In genomic region chr10:4596951-4597350, GRCh38 we compare ENCODE assay signal across 34 cellular contexts.
DNase-seq lines count a peak whose midpoint lies in the region; FAIRE-seq and TF ChIP-seq lines count a peak whose summit lies in the region.
"Had no signal": no experiment of that assay in that cellular context is flagged by ENCODE, and none has a peak within 500 bp of the region (broad histone marks: within the 10 kb centered on the region; RNA-seq: fewer than 3 reads in every experiment).

No MANE protein-coding gene starts in this region.

- no peak for TF ChIP-seq EP300 in H1 (IDR thresholded peaks at IDR 0.05; ENCODE audit: borderline replicate concordance in 1 of 2, low read depth in 2 of 2, low read length in 2 of 2)

- no peak overlapping the region for H3K18ac ChIP-seq in H1 (ENCODE audit: extremely low read depth, low read length)

- no peak overlapping the region for H2BK12ac ChIP-seq in H1 (ENCODE audit: low read depth, low read length)

- no peak overlapping the region for H3K27ac ChIP-seq in H1 (ENCODE audit: low read depth, low read length)
- H3K27ac ChIP-seq: C4-2B, coronary artery, gastrocnemius medialis, hepatocyte, HL-60, KMS-11, lower lobe of right lung, skin epidermis, suprapubic skin, upper lobe of left lung, WERI-Rb-1 had no signal

- no peak overlapping the region for H3K27ac Mint-ChIP-seq in HFFc6
- H3K27ac Mint-ChIP-seq in T-helper 2 cell treated with Interferon-gamma antibody and Interleukin-4, amounts not matched to agents 5 μg/mL and 100 μg/mL, for 36 hours, result no peak overlapping the region
- H3K27ac Mint-ChIP-seq: activated CD8-positive, alpha-beta T cell treated with anti-CD3 and anti-CD28 coated beads, Interleukin-2, amount 10 ng/mL, durations not matched to agents 7 days and 5 days; activated naive CD8-positive, alpha-beta T cell treated with anti-CD3 and anti-CD28 coated beads, Interleukin-2, amount 10 ng/mL, durations not matched to agents 7 days and 5 days had no signal

- POLR2A ChIA-PET in H1 (lab: Charles Lee; ENCODE audit: partially characterized antibody), result no interaction called here

- H3K56ac ChIP-seq in H1 (replicated peaks; ENCODE audit: insufficient read length, low read depth, low read length), result no peak overlapping the region

- H3K4me1 ChIP-seq in H1 (replicated peaks in 1 of 4; ENCODE audit: control insufficient read depth in 3 of 4, insufficient read depth in 4 of 4, low read length in 3 of 4), result no peaks in the 10 kb centered on the region
- H3K4me1 ChIP-seq: Caco-2, gastrocnemius medialis, lower lobe of right lung, suprapubic skin, upper lobe of left lung had no signal

- no peaks in the 10 kb centered on the region for H4K20me1 ChIP-seq in H1 (replicated peaks in 1 of 2; ENCODE audit: control insufficient read depth in 1 of 2, insufficient read depth in 2 of 2, low read length in 2 of 2)

- H3K9me3 ChIP-seq in H1 (ENCODE audit: insufficient read depth in 2 of 2, low read depth in 1 of 2, low read length in 1 of 2), result peaks cover 3 to 4% of the 10 kb centered on the region in 2 experiments; a peak in 2 of 4 replicates
- H3K9me3 ChIP-seq: Caco-2, gastrocnemius medialis, lower lobe of right lung, MG63, suprapubic skin had no signal

- no peak overlapping the region for H4K91ac ChIP-seq in H1 (replicated peaks; ENCODE audit: insufficient read length, low read length)

- no peaks in the 10 kb centered on the region for H3K79me2 ChIP-seq in H1 (ENCODE audit: control insufficient read depth in 1 of 2, insufficient read depth in 2 of 2, low read length in 2 of 2)
- H3K79me2 ChIP-seq: hepatocyte had no signal

- TF ChIP-seq RAD21 in H1 (IDR thresholded peaks at IDR 0.05 in 1 of 2, conservative IDR thresholded peaks at IDR 0.05 in 1 of 2; ENCODE audit: low read depth in 2 of 2, low read length in 2 of 2), result no peak

- TF ChIP-seq POLR2A in H1 (IDR thresholded peaks at IDR 0.05; ENCODE audit: control extremely low read depth in 1 of 2, low read depth in 2 of 2, low read length in 2 of 2), result no peak

- no peak overlapping the region for H4K8ac ChIP-seq in H1 (ENCODE audit: extremely low read depth, insufficient read depth, low read length)

- no peak overlapping the region for H3K14ac ChIP-seq in H1 (ENCODE audit: insufficient read length)

- H3K4me3 ChIP-seq in H1 (ENCODE audit: extremely low read depth in 1 of 4, insufficient read depth in 2 of 4, low read depth in 3 of 4, low read length in 4 of 4), result no peak overlapping the region
- H3K4me3 ChIP-seq: coronary artery, gastrocnemius medialis, hepatocyte, lower lobe of right lung, MG63, skin epidermis, suprapubic skin, upper lobe of left lung had no signal

- no peak for FAIRE-seq in H1 (lab: Jason Lieb, UNC)
- FAIRE-seq: H54 had no signal

- 91% methylated on average over 1 of the region's 1 CpG; no CpG with 5 or more reads in 1 of the 2 experiments for WGBS in H1 (ENCODE audit: extremely low coverage in 1 of 2, insufficient coverage in 1 of 2, insufficient read length in 1 of 2, insufficient replicate concordance in 2 of 2, low coverage in 1 of 2, low lambda C conversion rate in 2 of 2, missing lambda C conversion rate in 1 of 2), 2 experiments

- no peak overlapping the region for H3K9ac ChIP-seq in H1 (replicated peaks in 1 of 4; ENCODE audit: extremely low read depth in 1 of 4, low read depth in 3 of 4, low read length in 3 of 4)
- H3K9ac ChIP-seq: KMS-11 had no signal

- H2BK5ac ChIP-seq in H1 (ENCODE audit: low read depth, low read length), result no peak overlapping the region

- no peak overlapping the region for H3K4ac ChIP-seq in H1 (replicated peaks; ENCODE audit: insufficient read length, low read depth, low read length)

- TF ChIP-seq CTCF in HFFc6 (IDR thresholded peaks at IDR 0.05) (no peak), H1 (IDR thresholded peaks at IDR 0.05; ENCODE audit: control extremely low read depth in 1 of 3, insufficient read depth in 1 of 3, low read depth in 1 of 3, low read length in 3 of 3) (no peak), GM20000 (IDR thresholded peaks at IDR 0.05; ENCODE audit: extremely low read depth, missing control alignments) (no peak)

- no peak overlapping the region for H2BK15ac ChIP-seq in H1 (ENCODE audit: low read length)

- CTCF ChIA-PET in H1 (lab: Charles Lee; ENCODE audit: partially characterized antibody), result no interaction called here

- H3K36me3 Mint-ChIP-seq in HFFc6 (ENCODE audit: low read depth), result peaks cover 6% of the 10 kb centered on the region; the same call in 1 of the 2 replicates
- H3K36me3 Mint-ChIP-seq in T-helper 2 cell treated with Interferon-gamma antibody and Interleukin-4, amounts not matched to agents 5 μg/mL and 100 μg/mL, for 36 hours (ENCODE audit: low read depth), result no peaks in the 10 kb centered on the region
- H3K36me3 Mint-ChIP-seq: activated naive CD8-positive, alpha-beta T cell treated with anti-CD3 and anti-CD28 coated beads, Interleukin-2, amount 10 ng/mL, durations not matched to agents 7 days and 5 days had no signal

- no peaks in the 10 kb centered on the region for H3K27me3 Mint-ChIP-seq in HFFc6 (ENCODE audit: insufficient read depth)
- H3K27me3 Mint-ChIP-seq in T-helper 2 cell treated with Interferon-gamma antibody and Interleukin-4, amounts not matched to agents 5 μg/mL and 100 μg/mL, for 36 hours (ENCODE audit: low read depth), result peaks cover 3% of the 10 kb centered on the region

- peak overlapping the region; percentile 69; the same call in 1 of the 2 replicates for H2AFZ ChIP-seq in H1 (ENCODE audit: low read length)
- H2AFZ ChIP-seq: hepatocyte had no signal

- H2BK20ac ChIP-seq in H1 (ENCODE audit: low read length), result no peak overlapping the region

- peaks cover 10% of the 10 kb centered on the region for H3K4me1 Mint-ChIP-seq in HFFc6 (ENCODE audit: low read depth)
- H3K4me1 Mint-ChIP-seq in T-helper 2 cell treated with Interferon-gamma antibody and Interleukin-4, amounts not matched to agents 5 μg/mL and 100 μg/mL, for 36 hours (ENCODE audit: low read depth), result no peaks in the 10 kb centered on the region
- H3K4me1 Mint-ChIP-seq: activated naive CD8-positive, alpha-beta T cell treated with anti-CD3 and anti-CD28 coated beads, Interleukin-2, amount 10 ng/mL, durations not matched to agents 7 days and 5 days; nephron had no signal

- H3K23ac ChIP-seq in H1 (ENCODE audit: insufficient read length), result no peak overlapping the region

- H2AK5ac ChIP-seq in H1 (ENCODE audit: low read depth, low read length), result no peak overlapping the region

- H4K5ac ChIP-seq in H1 (ENCODE audit: insufficient read length, low read depth, low read length), result no peak overlapping the region

- no peaks in the 10 kb centered on the region for H3K27me3 ChIP-seq in H1 (replicated peaks in 1 of 4; ENCODE audit: control insufficient read depth in 3 of 4, extremely low read depth in 1 of 4, insufficient read depth in 3 of 4, low read length in 3 of 4)
- H3K27me3 ChIP-seq: gastrocnemius medialis, hepatocyte, MG63, suprapubic skin, upper lobe of left lung had no signal

- no peak overlapping the region for H2BK120ac ChIP-seq in H1 (replicated peaks; ENCODE audit: low read depth, low read length)

- H3K79me1 ChIP-seq in H1 (ENCODE audit: low read depth, low read length), result no peaks in the 10 kb centered on the region

- DNase-seq in COLO668 (lab: John Stamatoyannopoulos, UW; ENCODE audit: unreplicated experiment), result peak; percentile 18
- peak; percentile 11 for DNase-seq in HFFc6
- no peak for DNase-seq in H1 (ENCODE audit: low read depth in 1 of 2, low spot score in 2 of 2)
- DNase-seq in myocyte (ENCODE audit: low read depth), result peak; percentile 3
- DNase-seq in T-helper 2 cell treated with Interferon-gamma antibody and Interleukin-4, amounts not matched to agents 5 μg/mL and 100 μg/mL, for 36 hours (ENCODE audit: low spot score), result no peak
- no peak for DNase-seq in NCI-H2081 treated with DMSO at 0.1 percent for 48 hours (lab: John Stamatoyannopoulos, UW)
- no peak for DNase-seq in GM20000 (ENCODE audit: low spot score)
- DNase-seq in activated effector memory CD4-positive, alpha-beta T cell treated with anti-CD3 and anti-CD28 coated beads, Interleukin-2, amount 50 U/mL, for 16 hours, result no peak
- DNase-seq: activated CD4-positive, alpha-beta T cell treated with anti-CD3 and anti-CD28 coated beads for 4 hours; activated CD8-positive, alpha-beta T cell treated with anti-CD3 and anti-CD28 coated beads, Interleukin-2, amount 10 ng/mL, durations not matched to agents 7 days and 5 days; activated naive CD8-positive, alpha-beta T cell treated with anti-CD3 and anti-CD28 coated beads, Interleukin-2, amount 10 ng/mL, durations not matched to agents 7 days and 5 days; Caco-2; caudate nucleus; DMS79; gastrocnemius medialis; lower lobe of right lung; MG63; NCI-H1930; NCI-H2227 treated with DMSO at 0.1 percent for 48 hours; NCI-H526; SIG-M5; stimulated activated naive CD4-positive, alpha-beta T cell treated with Interleukin-2 at 50 U/mL for 16 hours; T1000; upper lobe of left lung; WERI-Rb-1 had no signal

- no peaks in the 10 kb centered on the region for H3K23me2 ChIP-seq in H1 (ENCODE audit: low read depth, low read length)

- H3K4me2 ChIP-seq in H1 (ENCODE audit: insufficient read depth in 1 of 2, low read depth in 2 of 2, low read length in 2 of 2), result no peak overlapping the region
- H3K4me2 ChIP-seq: hepatocyte, KMS-11 had no signal

- H3K9me3 Mint-ChIP-seq in HFFc6, result no peaks in the 10 kb centered on the region; the same call in 1 of the 2 replicates
- no peaks in the 10 kb centered on the region for H3K9me3 Mint-ChIP-seq in T-helper 2 cell treated with Interferon-gamma antibody and Interleukin-4, amounts not matched to agents 5 μg/mL and 100 μg/mL, for 36 hours
- H3K9me3 Mint-ChIP-seq: activated naive CD8-positive, alpha-beta T cell treated with anti-CD3 and anti-CD28 coated beads, Interleukin-2, amount 10 ng/mL, durations not matched to agents 7 days and 5 days had no signal

- no peak overlapping the region for H3K4me3 Mint-ChIP-seq in HFFc6
- no peak overlapping the region for H3K4me3 Mint-ChIP-seq in T-helper 2 cell treated with Interferon-gamma antibody and Interleukin-4, amounts not matched to agents 5 μg/mL and 100 μg/mL, for 36 hours
- H3K4me3 Mint-ChIP-seq: activated CD8-positive, alpha-beta T cell treated with anti-CD3 and anti-CD28 coated beads, Interleukin-2, amount 10 ng/mL, durations not matched to agents 7 days and 5 days; activated naive CD8-positive, alpha-beta T cell treated with anti-CD3 and anti-CD28 coated beads, Interleukin-2, amount 10 ng/mL, durations not matched to agents 7 days and 5 days; nephron had no signal

- H3K36me3 ChIP-seq in H1 (ENCODE audit: control insufficient read depth in 2 of 4, insufficient read depth in 4 of 4, low read length in 3 of 4), result no peaks in the 10 kb centered on the region
- H3K36me3 ChIP-seq: gastrocnemius medialis, lower lobe of right lung, MG63, suprapubic skin, upper lobe of left lung, WERI-Rb-1 had no signal

TF ChIP-seq in H1, 55 proteins besides CTCF, POLR2A, EP300 and RAD21 (continues in another document):
- no peak for TF ChIP-seq ATF3 (IDR thresholded peaks at IDR 0.05; ENCODE audit: insufficient read depth, low read depth, low read length)
- TF ChIP-seq SIX5 (IDR thresholded peaks at IDR 0.05; ENCODE audit: low read depth, low read length), result no peak
- no peak for TF ChIP-seq ASH2L (IDR thresholded peaks at IDR 0.05; ENCODE audit: low read length)

Comparison
In these comparisons a context has a peak if more than half of its experiments do, and no peak if none do; other contexts are left out.
1. DNase-seq: peak in COLO668 (single experiment), HFFc6 (single experiment) and myocyte (single experiment); none in H1 (0 of 2), T-helper 2 cell treated with Interferon-gamma antibody and Interleukin-4, amounts not matched to agents 5 μg/mL and 100 μg/mL, for 36 hours (single experiment), NCI-H2081 treated with DMSO at 0.1 percent for 48 hours (single experiment), GM20000 (single experiment) and activated effector memory CD4-positive, alpha-beta T cell treated with anti-CD3 and anti-CD28 coated beads, Interleukin-2, amount 50 U/mL, for 16 hours (single experiment).